In the genomic region with DNA sequence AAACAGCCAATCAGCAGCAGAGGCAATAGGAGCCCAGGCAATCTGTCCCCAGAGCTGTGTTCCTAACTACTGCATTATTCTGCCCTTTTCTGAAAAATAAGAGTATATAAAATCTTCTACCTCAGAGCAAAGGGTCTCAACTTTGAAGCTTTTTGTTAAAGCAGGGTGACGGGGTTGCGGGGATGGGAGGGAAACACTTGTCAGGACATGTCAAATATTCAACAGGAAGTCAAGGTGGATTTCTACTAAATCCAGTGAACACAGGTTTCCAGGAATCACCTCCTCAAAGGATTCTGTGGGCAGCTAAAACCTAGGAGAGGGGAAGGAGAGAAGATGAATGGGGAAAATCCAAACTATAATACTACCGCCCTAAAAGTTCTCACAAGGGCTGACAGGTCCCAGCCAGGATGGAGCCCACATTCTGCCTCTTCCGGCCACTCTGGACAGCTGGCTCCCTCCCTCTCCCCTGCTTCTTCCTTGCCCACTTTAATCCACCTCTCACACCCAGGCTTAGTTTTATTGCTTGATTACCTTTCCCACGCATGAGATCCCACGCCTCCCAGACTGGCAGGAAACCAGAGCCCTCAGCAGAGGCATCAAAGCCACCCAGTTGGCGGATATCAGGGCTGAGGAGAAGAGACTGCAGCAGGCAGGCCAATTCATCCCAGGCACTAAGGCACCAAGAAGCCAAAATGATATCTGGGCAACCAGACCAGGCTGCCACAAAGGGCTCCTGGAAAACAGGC, we compare ENCODE assay signal across 17 cellular contexts.
DNase-seq lines count a peak whose midpoint lies in the region; ATAC-seq and TF ChIP-seq lines count a peak whose summit lies in the region.
"Had no signal": no experiment of that assay in that cellular context is flagged by ENCODE, and none has a peak within 500 bp of the region (broad histone marks: within the 10 kb centered on the region; RNA-seq: fewer than 3 reads in every experiment).

No MANE protein-coding gene starts in this region.

- DNase-seq in ACHN (peak; percentile 19), DMS53 treated with DMSO at 0.1 percent for 48 hours (lab: John Stamatoyannopoulos, UW; ENCODE audit: unreplicated experiment) (peak; percentile 12), RWPE1 (ENCODE audit: low spot score) (peak; percentile 26), kidney glomerular epithelial cell (lab: John Stamatoyannopoulos, UW) (peak; percentile 55), epidermal melanocyte (ENCODE audit: insufficient read length, low spot score) (no peak), GOT3 (lab: John Stamatoyannopoulos, UW) (no peak)
- DNase-seq: activated T-cell treated with anti-CD3 and anti-CD28 coated beads, Interleukin-2, amount 50 U/mL, for 72 hours; C1 segment of cervical spinal cord; islet precursor cell; NCI-H1105; NCI-H510A treated with DMSO at 0.1 percent for 48 hours; sigmoid colon; substantia nigra had no signal

- ATAC-seq in GM21367 (IDR thresholded peaks at IDR 0.05; ENCODE audit: unreplicated experiment) (no peak), HG03045 (IDR thresholded peaks at IDR 0.05; ENCODE audit: unreplicated experiment) (no peak)
- ATAC-seq: activated CD4-positive, CD25-positive, alpha-beta regulatory T cell treated with anti-CD3 and anti-CD28 coated beads, Interleukin-2, amount 50 U/mL, for 24 hours; activated T-cell treated with anti-CD3 and anti-CD28 coated beads, Interleukin-2, amount 50 U/mL, for 72 hours; naive thymus-derived CD4-positive, alpha-beta T cell had no signal

- CTCF ChIA-PET in RWPE1 (lab: Yijun Ruan, JAX): no interaction called here

- POLR2A ChIA-PET in RWPE1 (lab: Yijun Ruan, JAX; ENCODE audit: low non-redundant PET): interaction anchor here (0.7 kb wide), 1 partner anchor 465 kb away, joined by 3 read pairs; no protein-coding TSS in a partner anchor

- TF ChIP-seq CTCF in RWPE1 (conservative IDR thresholded peaks at IDR 0.05; ENCODE audit: low read depth): no peak

- in situ Hi-C loops in ACHN (cut with HindIII; ENCODE audit: low pct_ligation_motif_present, low pct_unique_long_range_greater_than_20kb, low sequenced_read_pairs): no loop called here

- H3K27ac ChIP-seq in RWPE1: peak overlapping the region; percentile 72
- H3K27ac ChIP-seq: sigmoid colon had no signal

Comparison
In these comparisons a context has a peak if more than half of its experiments do, and no peak if none do; other contexts are left out.
1. DNase-seq: peak in ACHN (single experiment), DMS53 treated with DMSO at 0.1 percent for 48 hours (single experiment), RWPE1 (single experiment) and kidney glomerular epithelial cell (single experiment); none in epidermal melanocyte (single experiment) and GOT3 (single experiment).